Comparison of ENCODE assay signal across 35 cellular contexts in genomic region chr22:46214149-46214548, GRCh38. TPM values are rescaled to one million over a fixed set of nuclear protein-coding genes. Genes with fewer than 3 reads are reported as not detected.
"Had no signal": no experiment of that assay in that cellular context is flagged by ENCODE, and none has a peak within 500 bp of the region (broad histone marks: within the 10 kb centered on the region; RNA-seq: fewer than 3 reads in every experiment).

No MANE protein-coding gene starts in this region.

- H3K4me3 ChIP-seq: adrenal gland, body of pancreas, breast epithelium had no signal

- DNase-seq: activated B cell treated with CpG ODN at 0.5 μM for 24 hours; activated CD4-positive, alpha-beta memory T cell treated with anti-CD3 and anti-CD28 coated beads for 36 hours; activated CD4-positive, alpha-beta T cell treated with anti-CD3 and anti-CD28 coated beads for 4 hours; activated CD4-positive, alpha-beta T cell treated with anti-CD3 and anti-CD28 coated beads, Interleukin-2, amount 10 ng/mL, durations not matched to agents 24 days and 14 days; activated CD4-positive, alpha-beta T cell treated with anti-CD3 and anti-CD28 coated beads, Interleukin-2, amount 50 U/mL, for 1 hour; activated CD4-positive, alpha-beta T cell treated with anti-CD3 and anti-CD28 coated beads, Interleukin-2, amount 50 U/mL, for 4 hours; activated CD4-positive, CD25-positive, alpha-beta regulatory T cell treated with anti-CD3 and anti-CD28 coated beads, Interleukin-2, amount 50 U/mL, for 72 hours; activated CD8-positive, alpha-beta memory T cell treated with anti-CD3 and anti-CD28 coated beads, Interleukin-2, amount 50 U/mL, for 4 hours; activated CD8-positive, alpha-beta T cell treated with anti-CD3 and anti-CD28 coated beads for 36 hours; activated effector memory CD4-positive, alpha-beta T cell treated with Interleukin-2 at 50 U/mL for 16 hours; activated gamma-delta T cell; activated naive CD4-positive, alpha-beta T cell; activated naive CD4-positive, alpha-beta T cell treated with anti-CD3 and anti-CD28 coated beads for 36 hours; activated naive CD4-positive, alpha-beta T cell treated with anti-CD3 and anti-CD28 coated beads, Interleukin-2, amount 50 U/mL, for 16 hours; activated naive CD8-positive, alpha-beta T cell treated with anti-CD3 and anti-CD28 coated beads for 36 hours; activated T-cell treated with anti-CD3 and anti-CD28 coated beads, Interleukin-2, amount 50 U/mL, for 24 hours; activated T-cell treated with anti-CD3 and anti-CD28 coated beads, Interleukin-2, amount 50 U/mL, for 48 hours; adrenal gland; amniotic stem cell; aorta; body of pancreas; brain microvascular endothelial cell; central memory CD4-positive, alpha-beta T cell; SW 1271; T-helper 1 cell; T-helper 2 cell; T-helper 9 cell had no signal

- H3K27ac ChIP-seq: adrenal gland, body of pancreas, brain microvascular endothelial cell, breast epithelium, VCaP had no signal

- H3K27me3 Mint-ChIP-seq: activated B cell treated with CpG ODN at 0.5 μM for 24 hours; activated CD4-positive, alpha-beta memory T cell treated with anti-CD3 and anti-CD28 coated beads for 36 hours; activated CD4-positive, alpha-beta T cell treated with anti-CD3 and anti-CD28 coated beads, Interleukin-2, amount 10 ng/mL, durations not matched to agents 24 days and 14 days; activated CD8-positive, alpha-beta T cell treated with anti-CD3 and anti-CD28 coated beads for 36 hours; activated naive CD8-positive, alpha-beta T cell treated with anti-CD3 and anti-CD28 coated beads for 36 hours; activated T-cell treated with anti-CD3 and anti-CD28 coated beads, Interleukin-2, amount 50 U/mL, for 24 hours had no signal

- H3K4me1 Mint-ChIP-seq: activated B cell treated with CpG ODN at 0.5 μM for 24 hours; activated CD4-positive, alpha-beta T cell treated with anti-CD3 and anti-CD28 coated beads, Interleukin-2, amount 10 ng/mL, durations not matched to agents 24 days and 14 days; activated naive CD8-positive, alpha-beta T cell treated with anti-CD3 and anti-CD28 coated beads for 36 hours had no signal

- H3K27me3 ChIP-seq: adrenal gland, body of pancreas, brain microvascular endothelial cell, breast epithelium had no signal

- ATAC-seq: activated CD8-positive, alpha-beta T cell treated with anti-CD3 and anti-CD28 coated beads for 36 hours; activated naive CD4-positive, alpha-beta T cell treated with anti-CD3 and anti-CD28 coated beads, Interleukin-2, amount 50 U/mL, for 72 hours; body of pancreas had no signal

- H3K27ac Mint-ChIP-seq: activated B cell treated with CpG ODN at 0.5 μM for 24 hours; activated CD4-positive, alpha-beta memory T cell treated with anti-CD3 and anti-CD28 coated beads for 36 hours; activated CD4-positive, alpha-beta T cell treated with anti-CD3 and anti-CD28 coated beads, Interleukin-2, amount 10 ng/mL, durations not matched to agents 24 days and 14 days; activated CD8-positive, alpha-beta T cell treated with anti-CD3 and anti-CD28 coated beads for 36 hours; activated naive CD4-positive, alpha-beta T cell treated with anti-CD3 and anti-CD28 coated beads for 36 hours; activated naive CD4-positive, alpha-beta T cell treated with anti-CD3 and anti-CD28 coated beads, Interleukin-2, amount 50 U/mL, for 72 hours; activated naive CD8-positive, alpha-beta T cell treated with anti-CD3 and anti-CD28 coated beads for 36 hours; activated T-cell treated with anti-CD3 and anti-CD28 coated beads, Interleukin-2, amount 50 U/mL, for 24 hours; activated T-helper 2 cell treated with anti-CD3 and anti-CD28 coated beads, Interferon-gamma antibody, Interleukin-2, Interleukin-4, amounts not matched to agents 10 μg/mL and 5 μg/mL and 100 μg/mL, durations not matched to agents 14 hours and 24 hours and 36 hours; T-helper 1 cell treated with Interleukin-12 subunit alpha and Interleukin-12 subunit beta and Interleukin-4 antibody, amounts not matched to agents 30 μg/mL and 1 μg/mL, for 36 hours; T-helper 2 cell treated with Interferon-gamma antibody and Interleukin-4, amounts not matched to agents 5 μg/mL and 100 μg/mL, for 36 hours had no signal

- H3K36me3 ChIP-seq: brain microvascular endothelial cell, breast epithelium had no signal

- H3K4me3 Mint-ChIP-seq: activated B cell treated with CpG ODN at 0.5 μM for 24 hours; activated CD4-positive, alpha-beta memory T cell treated with anti-CD3 and anti-CD28 coated beads for 36 hours; activated CD4-positive, alpha-beta T cell treated with anti-CD3 and anti-CD28 coated beads, Interleukin-2, amount 10 ng/mL, durations not matched to agents 24 days and 14 days; activated CD8-positive, alpha-beta T cell treated with anti-CD3 and anti-CD28 coated beads for 36 hours; activated naive CD4-positive, alpha-beta T cell treated with anti-CD3 and anti-CD28 coated beads for 36 hours; activated naive CD8-positive, alpha-beta T cell treated with anti-CD3 and anti-CD28 coated beads for 36 hours; activated T-cell treated with anti-CD3 and anti-CD28 coated beads, Interleukin-2, amount 50 U/mL, for 24 hours; T-helper 1 cell treated with Interleukin-12 subunit alpha and Interleukin-12 subunit beta and Interleukin-4 antibody, amounts not matched to agents 30 μg/mL and 1 μg/mL, for 36 hours; T-helper 2 cell treated with Interferon-gamma antibody and Interleukin-4, amounts not matched to agents 5 μg/mL and 100 μg/mL, for 36 hours had no signal

- H3K4me1 ChIP-seq: adrenal gland, body of pancreas, breast epithelium had no signal

RNA-seq across cellular contexts. Expression of gene PKDREJ, which starts 49.0 kb away (rescaled TPM):
- total RNA-seq: activated B cell treated with CpG ODN at 0.5 μM for 24 hours; activated CD4-positive, alpha-beta memory T cell treated with anti-CD3 and anti-CD28 coated beads for 36 hours; activated CD4-positive, alpha-beta T cell treated with anti-CD3 and anti-CD28 coated beads, Interleukin-2, amount 10 ng/mL, durations not matched to agents 24 days and 14 days; activated CD8-positive, alpha-beta memory T cell treated with anti-CD3 and anti-CD28 coated beads for 36 hours; activated CD8-positive, alpha-beta T cell treated with anti-CD3 and anti-CD28 coated beads for 36 hours; activated naive CD4-positive, alpha-beta T cell treated with anti-CD3 and anti-CD28 coated beads for 36 hours; activated naive CD8-positive, alpha-beta T cell treated with anti-CD3 and anti-CD28 coated beads for 36 hours; activated T-helper 2 cell treated with anti-CD3 and anti-CD28 coated beads, Interferon-gamma antibody, Interleukin-2, Interleukin-4, amounts not matched to agents 10 μg/mL and 5 μg/mL and 100 μg/mL, durations not matched to agents 14 hours and 24 hours and 36 hours; astrocyte had no signal
